8 cellular contexts compared by ENCODE assay signal in genomic region chr5:59143926-59144333, GRCh38.
DNase-seq lines count a peak whose midpoint lies in the region; ATAC-seq and TF ChIP-seq lines count a peak whose summit lies in the region.

No MANE protein-coding gene starts in this region.

- H3K36me3 ChIP-seq in GM23248 (ENCODE audit: low read depth) (no peaks in the 10 kb centered on the region), skeletal muscle tissue (ENCODE audit: control insufficient read depth in 3 of 3, insufficient read depth in 3 of 3, low read length in 3 of 3) (no peaks in the 10 kb centered on the region), upper lobe of right lung (no peaks in the 10 kb centered on the region)

- WGBS in GM23248 (ENCODE audit: low coverage in 1 of 2, low lambda C conversion rate in 2 of 2, missing lambda C conversion rate in 2 of 2), 2 experiments, result 40 to 47% methylated on average over 3 of the region's 3 CpGs

- in situ Hi-C loops in GM23248 (cut with MboI), result no loop called here

- H3K4me1 ChIP-seq in GM23248 (ENCODE audit: insufficient read depth) (no peaks in the 10 kb centered on the region), skeletal muscle tissue (ENCODE audit: control insufficient read depth in 3 of 3, insufficient read depth in 3 of 3, low read length in 3 of 3) (peaks cover 15 to 26% (median 21%) of the 10 kb centered on the region in 3 donors), upper lobe of right lung (no peaks in the 10 kb centered on the region)

- no peaks in the 10 kb centered on the region for H3K27me3 Mint-ChIP-seq in activated T-cell treated with anti-CD3 and anti-CD28 coated beads, Interleukin-2, amount 50 U/mL, for 72 hours (ENCODE audit: low read depth)
- H3K27me3 Mint-ChIP-seq in activated CD4-positive, alpha-beta T cell treated with anti-CD3 and anti-CD28 coated beads, Interleukin-2, amount 10 ng/mL, durations not matched to agents 7 days and 5 days, result no peaks in the 10 kb centered on the region

- no peaks in the 10 kb centered on the region for H3K9me2 ChIP-seq in GM23248 (ENCODE audit: insufficient read depth)

- CTCF ChIA-PET in activated CD4-positive, alpha-beta T cell treated with anti-CD3 and anti-CD28 coated beads, Interleukin-2, amount 10 ng/mL, durations not matched to agents 7 days and 5 days (lab: Charles Lee), result interaction anchor here (0.6 to 2.6 kb wide), 6 partner anchors 10 to 256 kb away, joined by 3 to 7 read pairs (median 4); no protein-coding TSS in a partner anchor

- H3K9ac ChIP-seq in GM23248, result no peak overlapping the region
- peak overlapping the region in 1 of 3 donors; percentile 34 for H3K9ac ChIP-seq in skeletal muscle tissue (ENCODE audit: low read depth in 1 of 3, low read length in 3 of 3)

- H3K27ac Mint-ChIP-seq in activated T-cell treated with anti-CD3 and anti-CD28 coated beads, Interleukin-2, amount 50 U/mL, for 72 hours, result no peak overlapping the region
- no peak overlapping the region for H3K27ac Mint-ChIP-seq in activated CD4-positive, alpha-beta T cell treated with anti-CD3 and anti-CD28 coated beads, Interleukin-2, amount 10 ng/mL, durations not matched to agents 7 days and 5 days

- H3K27me3 ChIP-seq in GM23248 (replicated peaks; ENCODE audit: insufficient read depth) (no peaks in the 10 kb centered on the region), skeletal muscle tissue (ENCODE audit: control insufficient read depth in 3 of 3, insufficient read depth in 3 of 3, low read length in 3 of 3) (no peaks in the 10 kb centered on the region), upper lobe of right lung (no peaks in the 10 kb centered on the region)

- H3K27ac ChIP-seq in GM23248 (no peak overlapping the region), skeletal muscle tissue (ENCODE audit: low read depth, low read length) (peak overlapping the region; percentile 81), upper lobe of right lung (no peak overlapping the region)

- no peaks in the 10 kb centered on the region for H4K20me1 ChIP-seq in GM23248 (ENCODE audit: insufficient read depth)

- H3K4me3 ChIP-seq in GM23248, result no peak overlapping the region
- H3K4me3 ChIP-seq in skeletal muscle tissue (ENCODE audit: low read length in 3 of 3), result peak overlapping the region in 2 of 3 donors; percentile 35 to 45
- no peak overlapping the region for H3K4me3 ChIP-seq in upper lobe of right lung

- no peaks in the 10 kb centered on the region for H3K9me3 Mint-ChIP-seq in activated T-cell treated with anti-CD3 and anti-CD28 coated beads, Interleukin-2, amount 50 U/mL, for 72 hours
- no peaks in the 10 kb centered on the region for H3K9me3 Mint-ChIP-seq in activated CD4-positive, alpha-beta T cell treated with anti-CD3 and anti-CD28 coated beads, Interleukin-2, amount 10 ng/mL, durations not matched to agents 7 days and 5 days

- peak overlapping the region; percentile 24; the same call in 1 of the 2 replicates for H2AFZ ChIP-seq in GM23248

- POLR2A ChIA-PET in activated CD4-positive, alpha-beta T cell treated with anti-CD3 and anti-CD28 coated beads, Interleukin-2, amount 10 ng/mL, durations not matched to agents 7 days and 5 days (lab: Charles Lee), result no interaction called here

- ATAC-seq in activated T-cell treated with anti-CD3 and anti-CD28 coated beads, Interleukin-2, amount 50 U/mL, for 72 hours (replicated peaks in 1 of 2), result peak; percentile 56 to 69
- peak; percentile 90 for ATAC-seq in HG03457 (IDR thresholded peaks at IDR 0.05; ENCODE audit: unreplicated experiment)
- no peak for ATAC-seq in upper lobe of right lung

- no peak for TF ChIP-seq CTCF in upper lobe of right lung (IDR thresholded peaks at IDR 0.05)

- no peaks in the 10 kb centered on the region for H3K79me2 ChIP-seq in GM23248 (ENCODE audit: insufficient read depth)

- H3K9me3 ChIP-seq in GM23248 (ENCODE audit: low read depth), result no peaks in the 10 kb centered on the region
- no peaks in the 10 kb centered on the region for H3K9me3 ChIP-seq in skeletal muscle tissue (ENCODE audit: control insufficient read depth in 3 of 3, low read length in 3 of 3)
- no peaks in the 10 kb centered on the region for H3K9me3 ChIP-seq in upper lobe of right lung

- intact Hi-C loops in upper lobe of right lung (cut with DNase I), result no loop called here

- H3K36me3 Mint-ChIP-seq in activated T-cell treated with anti-CD3 and anti-CD28 coated beads, Interleukin-2, amount 50 U/mL, for 72 hours (ENCODE audit: insufficient read depth in 2 of 2), result no peaks in the 10 kb centered on the region
- H3K36me3 Mint-ChIP-seq in activated CD4-positive, alpha-beta T cell treated with anti-CD3 and anti-CD28 coated beads, Interleukin-2, amount 10 ng/mL, durations not matched to agents 7 days and 5 days (ENCODE audit: low read depth), result no peaks in the 10 kb centered on the region

- H3F3A ChIP-seq in GM23248 (ENCODE audit: insufficient read depth), result no peaks in the 10 kb centered on the region

- no peak for DNase-seq in activated T-cell treated with anti-CD3 and anti-CD28 coated beads, Interleukin-2, amount 50 U/mL, for 72 hours
- DNase-seq in activated T-cell treated with anti-CD3 and anti-CD28 coated beads for 4 hours (no peak), GM23248 (no peak), DMS114 treated with DMSO at 0.1 percent for 48 hours (lab: John Stamatoyannopoulos, UW; ENCODE audit: unreplicated experiment) (no peak), upper lobe of right lung (no peak)
- DNase-seq in activated CD4-positive, alpha-beta T cell treated with anti-CD3 and anti-CD28 coated beads, Interleukin-2, amount 10 ng/mL, durations not matched to agents 7 days and 5 days, result no peak

- H3K4me1 Mint-ChIP-seq in activated T-cell treated with anti-CD3 and anti-CD28 coated beads, Interleukin-2, amount 50 U/mL, for 72 hours (ENCODE audit: low read depth), result peaks cover 8% of the 10 kb centered on the region
- peaks cover 16% of the 10 kb centered on the region for H3K4me1 Mint-ChIP-seq in activated CD4-positive, alpha-beta T cell treated with anti-CD3 and anti-CD28 coated beads, Interleukin-2, amount 10 ng/mL, durations not matched to agents 7 days and 5 days

- peak overlapping the region; percentile 4 for H3K4me2 ChIP-seq in GM23248 (ENCODE audit: unreplicated experiment)

- H3K4me3 Mint-ChIP-seq in activated T-cell treated with anti-CD3 and anti-CD28 coated beads, Interleukin-2, amount 50 U/mL, for 72 hours, result no peak overlapping the region
- no peak overlapping the region for H3K4me3 Mint-ChIP-seq in activated CD4-positive, alpha-beta T cell treated with anti-CD3 and anti-CD28 coated beads, Interleukin-2, amount 10 ng/mL, durations not matched to agents 7 days and 5 days

Comparison
In these comparisons a context has a peak if more than half of its experiments do, and no peak if none do; other contexts are left out.
1. H3K4me3 ChIP-seq: peak in skeletal muscle tissue (2 of 3); none in GM23248 (single experiment) and upper lobe of right lung (single experiment).